Comparison of ENCODE assay signal across 3 cellular contexts in the genomic region with DNA sequence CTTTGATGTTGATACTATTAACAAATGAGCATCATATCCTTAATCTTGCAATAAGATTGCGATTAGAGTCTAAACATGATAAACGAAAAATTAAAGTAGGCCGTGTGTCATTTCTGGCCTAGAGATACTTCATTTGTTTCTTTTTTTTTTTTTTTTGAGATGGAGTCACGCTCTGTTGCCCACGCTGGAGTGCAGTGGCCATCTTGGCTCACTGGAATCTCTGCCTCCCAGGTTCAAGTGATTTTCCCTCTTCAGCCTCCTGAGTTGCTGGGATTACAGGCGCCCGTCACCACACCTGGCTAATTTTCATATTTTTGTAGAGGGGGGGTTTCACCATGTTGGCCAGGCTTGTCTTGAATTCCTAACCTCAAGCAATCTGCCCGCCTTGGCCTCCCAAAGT.
TF ChIP-seq lines count a peak whose summit lies in the region.

No MANE protein-coding gene starts in this region.

TF ChIP-seq in SK-N-SH, 30 proteins besides CTCF, POLR2A, EP300 and RAD21 (continues in another document):
- TF ChIP-seq FOSL2 (IDR thresholded peaks at IDR 0.05; ENCODE audit: borderline replicate concordance, low read depth) = no peak
- TF ChIP-seq IRF3 (IDR thresholded peaks at IDR 0.05; ENCODE audit: low read depth, low read length) = no peak
- TF ChIP-seq, protein P1, sequence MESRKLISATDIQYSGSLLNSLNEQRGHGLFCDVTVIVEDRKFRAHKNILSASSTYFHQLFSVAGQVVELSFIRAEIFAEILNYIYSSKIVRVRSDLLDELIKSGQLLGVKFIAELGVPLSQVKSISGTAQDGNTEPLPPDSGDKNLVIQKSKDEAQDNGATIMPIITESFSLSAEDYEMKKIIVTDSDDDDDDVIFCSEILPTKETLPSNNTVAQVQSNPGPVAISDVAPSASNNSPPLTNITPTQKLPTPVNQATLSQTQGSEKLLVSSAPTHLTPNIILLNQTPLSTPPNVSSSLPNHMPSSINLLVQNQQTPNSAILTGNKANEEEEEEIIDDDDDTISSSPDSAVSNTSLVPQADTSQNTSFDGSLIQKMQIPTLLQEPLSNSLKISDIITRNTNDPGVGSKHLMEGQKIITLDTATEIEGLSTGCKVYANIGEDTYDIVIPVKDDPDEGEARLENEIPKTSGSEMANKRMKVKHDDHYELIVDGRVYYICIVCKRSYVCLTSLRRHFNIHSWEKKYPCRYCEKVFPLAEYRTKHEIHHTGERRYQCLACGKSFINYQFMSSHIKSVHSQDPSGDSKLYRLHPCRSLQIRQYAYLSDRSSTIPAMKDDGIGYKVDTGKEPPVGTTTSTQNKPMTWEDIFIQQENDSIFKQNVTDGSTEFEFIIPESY (IDR thresholded peaks at IDR 0.05; ENCODE audit: borderline replicate concordance, low read depth) = no peak
- no peak for TF ChIP-seq RXRA (IDR thresholded peaks at IDR 0.05; ENCODE audit: borderline replicate concordance, low read depth)
- TF ChIP-seq SMC3 (IDR thresholded peaks at IDR 0.05; ENCODE audit: low read depth, low read length) = no peak
- no peak for TF ChIP-seq SIN3A (IDR thresholded peaks at IDR 0.05; ENCODE audit: borderline replicate concordance, low read depth, low read length)
- no peak for TF ChIP-seq TCF12 (IDR thresholded peaks at IDR 0.05)
- TF ChIP-seq JUND (IDR thresholded peaks at IDR 0.05) = no peak
- no peak for TF ChIP-seq MAX (IDR thresholded peaks at IDR 0.05; ENCODE audit: low read depth)
- TF ChIP-seq TEAD4 (IDR thresholded peaks at IDR 0.05; ENCODE audit: borderline replicate concordance, insufficient read depth) = no peak
- TF ChIP-seq FOXM1 (IDR thresholded peaks at IDR 0.05; ENCODE audit: low read depth) = no peak
- TF ChIP-seq, protein P2, sequence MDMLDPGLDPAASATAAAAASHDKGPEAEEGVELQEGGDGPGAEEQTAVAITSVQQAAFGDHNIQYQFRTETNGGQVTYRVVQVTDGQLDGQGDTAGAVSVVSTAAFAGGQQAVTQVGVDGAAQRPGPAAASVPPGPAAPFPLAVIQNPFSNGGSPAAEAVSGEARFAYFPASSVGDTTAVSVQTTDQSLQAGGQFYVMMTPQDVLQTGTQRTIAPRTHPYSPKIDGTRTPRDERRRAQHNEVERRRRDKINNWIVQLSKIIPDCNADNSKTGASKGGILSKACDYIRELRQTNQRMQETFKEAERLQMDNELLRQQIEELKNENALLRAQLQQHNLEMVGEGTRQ (IDR thresholded peaks at IDR 0.05; ENCODE audit: borderline replicate concordance, low read depth, low read length) = no peak
- TF ChIP-seq MEF2A (IDR thresholded peaks at IDR 0.05; ENCODE audit: borderline replicate concordance, low read depth) = no peak
- TF ChIP-seq FOXJ3 (CRISPR knock-in tag; IDR thresholded peaks at IDR 0.05) = no peak
- TF ChIP-seq YY1 (IDR thresholded peaks at IDR 0.05; ENCODE audit: low read depth) = no peak
- TF ChIP-seq PBX3 (IDR thresholded peaks at IDR 0.05) = no peak

TF ChIP-seq in SK-N-SH treated with all-trans-retinoic acid at 6 μM for 48 hours, 23 proteins besides CTCF, POLR2A, EP300 and RAD21:
- TF ChIP-seq, protein P3, sequence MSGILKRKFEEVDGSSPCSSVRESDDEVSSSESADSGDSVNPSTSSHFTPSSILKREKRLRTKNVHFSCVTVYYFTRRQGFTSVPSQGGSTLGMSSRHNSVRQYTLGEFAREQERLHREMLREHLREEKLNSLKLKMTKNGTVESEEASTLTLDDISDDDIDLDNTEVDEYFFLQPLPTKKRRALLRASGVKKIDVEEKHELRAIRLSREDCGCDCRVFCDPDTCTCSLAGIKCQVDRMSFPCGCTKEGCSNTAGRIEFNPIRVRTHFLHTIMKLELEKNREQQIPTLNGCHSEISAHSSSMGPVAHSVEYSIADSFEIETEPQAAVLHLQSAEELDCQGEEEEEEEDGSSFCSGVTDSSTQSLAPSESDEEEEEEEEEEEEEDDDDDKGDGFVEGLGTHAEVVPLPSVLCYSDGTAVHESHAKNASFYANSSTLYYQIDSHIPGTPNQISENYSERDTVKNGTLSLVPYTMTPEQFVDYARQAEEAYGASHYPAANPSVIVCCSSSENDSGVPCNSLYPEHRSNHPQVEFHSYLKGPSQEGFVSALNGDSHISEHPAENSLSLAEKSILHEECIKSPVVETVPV (CRISPR knock-in tag; IDR thresholded peaks at IDR 0.05) = no peak
- no peak for TF ChIP-seq OSR1 (CRISPR knock-in tag; IDR thresholded peaks at IDR 0.05)
- TF ChIP-seq BACH2 (CRISPR knock-in tag; IDR thresholded peaks at IDR 0.05; ENCODE audit: borderline replicate concordance) = no peak
- TF ChIP-seq, protein P4, sequence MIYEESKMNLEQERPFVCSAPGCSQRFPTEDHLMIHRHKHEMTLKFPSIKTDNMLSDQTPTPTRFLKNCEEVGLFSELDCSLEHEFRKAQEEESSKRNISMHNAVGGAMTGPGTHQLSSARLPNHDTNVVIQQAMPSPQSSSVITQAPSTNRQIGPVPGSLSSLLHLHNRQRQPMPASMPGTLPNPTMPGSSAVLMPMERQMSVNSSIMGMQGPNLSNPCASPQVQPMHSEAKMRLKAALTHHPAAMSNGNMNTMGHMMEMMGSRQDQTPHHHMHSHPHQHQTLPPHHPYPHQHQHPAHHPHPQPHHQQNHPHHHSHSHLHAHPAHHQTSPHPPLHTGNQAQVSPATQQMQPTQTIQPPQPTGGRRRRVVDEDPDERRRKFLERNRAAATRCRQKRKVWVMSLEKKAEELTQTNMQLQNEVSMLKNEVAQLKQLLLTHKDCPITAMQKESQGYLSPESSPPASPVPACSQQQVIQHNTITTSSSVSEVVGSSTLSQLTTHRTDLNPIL (CRISPR knock-in tag; IDR thresholded peaks at IDR 0.05; ENCODE audit: low read depth) = no peak

TF ChIP-seq in GM12878, 131 proteins besides CTCF, POLR2A, EP300 and RAD21:
- peak; percentile 91 for TF ChIP-seq PAX5 (IDR thresholded peaks at IDR 0.05; ENCODE audit: borderline replicate concordance, low read depth, low read length)
- no peak for TF ChIP-seq TARDBP (IDR thresholded peaks at IDR 0.05; ENCODE audit: borderline replicate concordance)
- peak; percentile 49; the same call in 1 of the 2 replicates for TF ChIP-seq YY1 (IDR thresholded peaks at IDR 0.05; ENCODE audit: low read depth, low read length)
TF ChIP-seq in GM12878: peak in this region for 2.
